In genomic region chr1:11680270-11681070, GRCh38 we compare ENCODE assay signal across 1 cellular context.
TF ChIP-seq lines count a peak whose summit lies in the region.

No MANE protein-coding gene starts in this region.

TF ChIP-seq in HepG2, 621 proteins besides CTCF, POLR2A, EP300 and RAD21 (continues in another document):
- TF ChIP-seq SALL2 (CRISPR knock-in tag; IDR thresholded peaks at IDR 0.05) (no peak), SALL1 (CRISPR knock-in tag; IDR thresholded peaks at IDR 0.05) (no peak), ATRX (CRISPR knock-in tag; IDR thresholded peaks at IDR 0.05; ENCODE audit: borderline replicate concordance) (no peak), TCF7L2 (IDR thresholded peaks at IDR 0.05; ENCODE audit: low read depth, low read length) (no peak), ZNF574 (CRISPR knock-in tag; IDR thresholded peaks at IDR 0.05) (peak; percentile 9; the same call in 1 of the 2 replicates), ZBTB26 (CRISPR knock-in tag; IDR thresholded peaks at IDR 0.05; ENCODE audit: borderline replicate concordance) (peak; percentile 27; the same call in 1 of the 2 replicates), ZNF724P (CRISPR knock-in tag; IDR thresholded peaks at IDR 0.05; ENCODE audit: borderline replicate concordance) (no peak), ZNF556 (CRISPR knock-in tag; IDR thresholded peaks at IDR 0.05; ENCODE audit: borderline replicate concordance) (no peak; the same call in 1 of the 2 replicates), KDM2A (CRISPR knock-in tag; IDR thresholded peaks at IDR 0.05; ENCODE audit: borderline replicate concordance, low read depth) (peak; percentile 66), TRIM24 (CRISPR knock-in tag; IDR thresholded peaks at IDR 0.05) (no peak), ZNF747 (CRISPR knock-in tag; IDR thresholded peaks at IDR 0.05; ENCODE audit: borderline replicate concordance) (peak; percentile 48; the same call in 1 of the 2 replicates), KMT2A (CRISPR knock-in tag; IDR thresholded peaks at IDR 0.05) (0 out of 2 replicates have a peak, but pooled peaks have one; percentile 20), NBN (conservative IDR thresholded peaks at IDR 0.05) (no peak), ESRRA (CRISPR knock-in tag; IDR thresholded peaks at IDR 0.05; ENCODE audit: low read depth) (no peak), KLF16 (CRISPR knock-in tag; IDR thresholded peaks at IDR 0.05) (no peak; a peak in 1 of 4 replicates), ZNF75D (CRISPR knock-in tag; IDR thresholded peaks at IDR 0.05; ENCODE audit: borderline replicate concordance) (no peak), ZNF768 (CRISPR knock-in tag; IDR thresholded peaks at IDR 0.05) (peak; percentile 30; the same call in 1 of the 2 replicates), MYC (CRISPR knock-in tag; IDR thresholded peaks at IDR 0.05; ENCODE audit: borderline replicate concordance) (peak; percentile 49; the same call in 1 of the 2 replicates), ZNF547 (CRISPR knock-in tag; IDR thresholded peaks at IDR 0.05) (peak; percentile 70; the same call in 1 of the 2 replicates), ZNF20 (CRISPR knock-in tag; IDR thresholded peaks at IDR 0.05) (no peak), DPF2 (CRISPR knock-in tag; IDR thresholded peaks at IDR 0.05; ENCODE audit: borderline replicate concordance, low read depth) (no peak), MEF2D (CRISPR knock-in tag; IDR thresholded peaks at IDR 0.05) (peak; percentile 58; the same call in 1 of the 2 replicates), DMAP1 (CRISPR knock-in tag; IDR thresholded peaks at IDR 0.05) (0 out of 2 replicates have a peak, but pooled peaks have one; percentile 35), ZNF292 (CRISPR knock-in tag; IDR thresholded peaks at IDR 0.05; ENCODE audit: borderline replicate concordance, low read depth) (no peak), ZNF276 (CRISPR knock-in tag; IDR thresholded peaks at IDR 0.05; ENCODE audit: low read depth) (no peak), MXD1 (CRISPR knock-in tag; IDR thresholded peaks at IDR 0.05) (no peak), ZNF407 (CRISPR knock-in tag; IDR thresholded peaks at IDR 0.05; ENCODE audit: not compliant biosample characterization) (peak; percentile 52), ATF7-NPFF (CRISPR knock-in tag; IDR thresholded peaks at IDR 0.05; ENCODE audit: low read depth) (no peak), ZSCAN20 (CRISPR knock-in tag; IDR thresholded peaks at IDR 0.05; ENCODE audit: borderline replicate concordance) (no peak), IRF1 (CRISPR knock-in tag; IDR thresholded peaks at IDR 0.05; ENCODE audit: low read depth) (no peak), ZNF350 (CRISPR knock-in tag; IDR thresholded peaks at IDR 0.05; ENCODE audit: borderline replicate concordance, low read depth) (no peak; the same call in 1 of the 2 replicates), ZXDC (CRISPR knock-in tag; IDR thresholded peaks at IDR 0.05) (peak; percentile 78; the same call in 1 of the 2 replicates), RCOR2 (CRISPR knock-in tag; IDR thresholded peaks at IDR 0.05) (no peak), ARNT2 (CRISPR knock-in tag; IDR thresholded peaks at IDR 0.05; ENCODE audit: low read depth) (0 out of 2 replicates have a peak, but pooled peaks have one; percentile 8), IRX3 (CRISPR knock-in tag; IDR thresholded peaks at IDR 0.05; ENCODE audit: borderline replicate concordance, low read depth) (no peak), HNRNPL (IDR thresholded peaks at IDR 0.05; ENCODE audit: low read depth, low read length) (peak; percentile 82; the same call in 1 of the 2 replicates), FOXO1 (CRISPR knock-in tag; IDR thresholded peaks at IDR 0.05) (peak; percentile 29; the same call in 1 of the 2 replicates), XBP1 (CRISPR knock-in tag; IDR thresholded peaks at IDR 0.05) (no peak), BATF2 (CRISPR knock-in tag; IDR thresholded peaks at IDR 0.05) (no peak), ZNF782 (CRISPR knock-in tag; IDR thresholded peaks at IDR 0.05; ENCODE audit: borderline replicate concordance) (no peak), ZNF383 (CRISPR knock-in tag; IDR thresholded peaks at IDR 0.05; ENCODE audit: borderline replicate concordance) (no peak), ZNF235 (CRISPR knock-in tag; IDR thresholded peaks at IDR 0.05; ENCODE audit: borderline replicate concordance) (no peak; the same call in 1 of the 2 replicates), FOXA3 (CRISPR knock-in tag; IDR thresholded peaks at IDR 0.05) (no peak), NFE2L2 (IDR thresholded peaks at IDR 0.05; ENCODE audit: low read length) (no peak), ZNF205 (CRISPR knock-in tag; IDR thresholded peaks at IDR 0.05) (0 out of 2 replicates have a peak, but pooled peaks have one; percentile 25), HMGA1 (CRISPR knock-in tag; conservative IDR thresholded peaks at IDR 0.05) (no peak), MIER2 (CRISPR knock-in tag; IDR thresholded peaks at IDR 0.05) (no peak), PHF5A (CRISPR knock-in tag; IDR thresholded peaks at IDR 0.05; ENCODE audit: low read depth, unreplicated experiment) (no peak), ZKSCAN1 (IDR thresholded peaks at IDR 0.05; ENCODE audit: low read length) (no peak), HOXA3 (CRISPR knock-in tag; IDR thresholded peaks at IDR 0.05) (no peak)
